Comparison of ENCODE assay signal across 1 cellular context in the genomic region with DNA sequence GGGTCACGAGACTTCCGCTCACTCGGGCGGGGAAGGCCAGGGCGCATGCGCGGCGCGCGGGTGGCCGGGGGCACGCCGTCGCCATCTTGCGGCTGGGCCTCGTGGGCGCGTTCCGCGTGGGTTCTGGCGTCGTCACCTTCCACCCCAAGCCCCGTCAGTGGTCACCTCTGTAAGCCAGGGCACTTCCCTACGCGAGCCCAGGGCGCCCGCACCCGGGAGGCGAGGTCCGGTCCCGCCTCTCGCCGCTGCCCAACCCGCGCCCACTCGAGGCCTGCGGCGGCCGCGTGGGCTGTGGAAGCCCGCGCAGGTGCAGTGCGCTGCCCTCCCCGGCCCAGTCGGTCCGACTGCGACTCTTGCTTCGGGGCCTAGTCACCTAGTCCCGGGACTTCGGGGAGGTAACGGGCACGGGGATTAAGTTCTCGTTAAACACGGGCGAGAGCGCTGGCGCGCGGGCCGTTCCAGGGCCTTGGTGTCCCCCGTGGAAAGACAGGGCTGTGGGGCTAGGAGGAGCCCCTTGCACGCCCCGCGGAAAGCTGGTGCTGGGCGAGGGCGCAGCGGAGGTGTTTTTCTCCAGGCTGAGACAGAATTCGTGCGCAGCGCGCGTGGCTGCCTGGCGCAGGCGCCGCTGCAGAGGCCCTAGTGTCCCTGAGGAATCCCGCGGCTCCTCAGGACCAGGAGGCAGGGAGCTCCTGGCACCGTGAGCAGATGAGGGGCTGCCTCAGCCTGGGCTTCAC.
TF ChIP-seq lines count a peak whose summit lies in the region.

No MANE protein-coding gene starts in this region.

TF ChIP-seq in HEK293, 187 proteins besides CTCF, POLR2A, EP300 and RAD21 (continued from another document and continues in another):
- TF ChIP-seq, protein P1, sequence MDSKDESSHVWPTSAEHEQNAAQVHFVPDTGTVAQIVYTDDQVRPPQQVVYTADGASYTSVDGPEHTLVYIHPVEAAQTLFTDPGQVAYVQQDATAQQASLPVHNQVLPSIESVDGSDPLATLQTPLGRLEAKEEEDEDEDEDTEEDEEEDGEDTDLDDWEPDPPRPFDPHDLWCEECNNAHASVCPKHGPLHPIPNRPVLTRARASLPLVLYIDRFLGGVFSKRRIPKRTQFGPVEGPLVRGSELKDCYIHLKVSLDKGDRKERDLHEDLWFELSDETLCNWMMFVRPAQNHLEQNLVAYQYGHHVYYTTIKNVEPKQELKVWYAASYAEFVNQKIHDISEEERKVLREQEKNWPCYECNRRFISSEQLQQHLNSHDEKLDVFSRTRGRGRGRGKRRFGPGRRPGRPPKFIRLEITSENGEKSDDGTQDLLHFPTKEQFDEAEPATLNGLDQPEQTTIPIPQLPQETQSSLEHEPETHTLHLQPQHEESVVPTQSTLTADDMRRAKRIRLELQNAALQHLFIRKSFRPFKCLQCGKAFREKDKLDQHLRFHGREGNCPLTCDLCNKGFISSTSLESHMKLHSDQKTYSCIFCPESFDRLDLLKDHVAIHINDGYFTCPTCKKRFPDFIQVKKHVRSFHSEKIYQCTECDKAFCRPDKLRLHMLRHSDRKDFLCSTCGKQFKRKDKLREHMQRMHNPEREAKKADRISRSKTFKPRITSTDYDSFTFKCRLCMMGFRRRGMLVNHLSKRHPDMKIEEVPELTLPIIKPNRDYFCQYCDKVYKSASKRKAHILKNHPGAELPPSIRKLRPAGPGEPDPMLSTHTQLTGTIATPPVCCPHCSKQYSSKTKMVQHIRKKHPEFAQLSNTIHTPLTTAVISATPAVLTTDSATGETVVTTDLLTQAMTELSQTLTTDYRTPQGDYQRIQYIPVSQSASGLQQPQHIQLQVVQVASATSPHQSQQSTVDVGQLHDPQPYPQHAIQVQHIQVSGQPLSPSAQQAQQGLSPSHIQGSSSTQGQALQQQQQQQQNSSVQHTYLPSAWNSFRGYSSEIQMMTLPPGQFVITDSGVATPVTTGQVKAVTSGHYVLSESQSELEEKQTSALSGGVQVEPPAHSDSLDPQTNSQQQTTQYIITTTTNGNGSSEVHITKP (tag by site-specific recombination; IDR thresholded peaks at IDR 0.05): no peak
- TF ChIP-seq ZEB2 (tag by site-specific recombination; IDR thresholded peaks at IDR 0.05) (peak; percentile 51; the same call in 1 of the 2 replicates), ZNF654 (tag by site-specific recombination; IDR thresholded peaks at IDR 0.05; ENCODE audit: low read depth) (no peak), ZSCAN23 (tag by site-specific recombination; IDR thresholded peaks at IDR 0.05) (peak; percentile 49; the same call in 1 of the 2 replicates), ZNF596 (tag by site-specific recombination; IDR thresholded peaks at IDR 0.05) (peak; percentile 23; the same call in 1 of the 2 replicates), ZIC2 (tag by site-specific recombination; IDR thresholded peaks at IDR 0.05) (no peak), ZNF707 (tag by site-specific recombination; IDR thresholded peaks at IDR 0.05) (no peak), YY1 (tag by site-specific recombination; IDR thresholded peaks at IDR 0.05) (peak; percentile 95), ZNF610 (tag by site-specific recombination; IDR thresholded peaks at IDR 0.05; ENCODE audit: borderline replicate concordance) (no peak), KLF10 (tag by site-specific recombination; IDR thresholded peaks at IDR 0.05) (peak; percentile 82), ZNF423 (tag by site-specific recombination; IDR thresholded peaks at IDR 0.05) (no peak), ZNF585B (tag by site-specific recombination; IDR thresholded peaks at IDR 0.05) (no peak), TRIM28 (IDR thresholded peaks at IDR 0.05; ENCODE audit: borderline replicate concordance, low read length) (peak; percentile 13; the same call in 1 of the 2 replicates), ZNF76 (tag by site-specific recombination; IDR thresholded peaks at IDR 0.05; ENCODE audit: borderline replicate concordance, low read depth) (peak; percentile 77), ZNF221 (tag by site-specific recombination; IDR thresholded peaks at IDR 0.05; ENCODE audit: borderline replicate concordance) (no peak), KLF8 (tag by site-specific recombination; IDR thresholded peaks at IDR 0.05) (peak; percentile 79), TCF7L2 (IDR thresholded peaks at IDR 0.05; ENCODE audit: borderline replicate concordance, low read depth, low read length) (no peak), ZFHX2 (tag by site-specific recombination; conservative IDR thresholded peaks at IDR 0.05) (peak; percentile 97), ZNF391 (tag by site-specific recombination; IDR thresholded peaks at IDR 0.05; ENCODE audit: borderline replicate concordance, low read depth) (peak; percentile 78), BCL11B (tag by site-specific recombination; IDR thresholded peaks at IDR 0.05; ENCODE audit: low read depth) (peak; percentile 24; the same call in 1 of the 2 replicates), ZNF354C (tag by site-specific recombination; IDR thresholded peaks at IDR 0.05; ENCODE audit: borderline replicate concordance, low read depth) (no peak), KLF9 (tag by site-specific recombination; IDR thresholded peaks at IDR 0.05; ENCODE audit: low read depth) (peak; percentile 28), ZNF416 (tag by site-specific recombination; IDR thresholded peaks at IDR 0.05) (no peak), ZNF747 (tag by site-specific recombination; IDR thresholded peaks at IDR 0.05) (no peak), ZNF501 (tag by site-specific recombination; IDR thresholded peaks at IDR 0.05) (no peak), SP2 (tag by site-specific recombination; IDR thresholded peaks at IDR 0.05) (peak; percentile 73; the same call in 1 of the 2 replicates)
- TF ChIP-seq, protein P2, sequence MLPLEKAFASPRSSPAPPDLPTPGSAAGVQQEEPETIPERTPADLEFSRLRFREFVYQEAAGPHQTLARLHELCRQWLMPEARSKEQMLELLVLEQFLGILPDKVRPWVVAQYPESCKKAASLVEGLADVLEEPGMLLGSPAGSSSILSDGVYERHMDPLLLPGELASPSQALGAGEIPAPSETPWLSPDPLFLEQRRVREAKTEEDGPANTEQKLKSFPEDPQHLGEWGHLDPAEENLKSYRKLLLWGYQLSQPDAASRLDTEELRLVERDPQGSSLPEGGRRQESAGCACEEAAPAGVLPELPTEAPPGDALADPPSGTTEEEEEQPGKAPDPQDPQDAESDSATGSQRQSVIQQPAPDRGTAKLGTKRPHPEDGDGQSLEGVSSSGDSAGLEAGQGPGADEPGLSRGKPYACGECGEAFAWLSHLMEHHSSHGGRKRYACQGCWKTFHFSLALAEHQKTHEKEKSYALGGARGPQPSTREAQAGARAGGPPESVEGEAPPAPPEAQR (tag by site-specific recombination; IDR thresholded peaks at IDR 0.05): peak; percentile 73; the same call in 1 of the 2 replicates
- TF ChIP-seq, protein P3, sequence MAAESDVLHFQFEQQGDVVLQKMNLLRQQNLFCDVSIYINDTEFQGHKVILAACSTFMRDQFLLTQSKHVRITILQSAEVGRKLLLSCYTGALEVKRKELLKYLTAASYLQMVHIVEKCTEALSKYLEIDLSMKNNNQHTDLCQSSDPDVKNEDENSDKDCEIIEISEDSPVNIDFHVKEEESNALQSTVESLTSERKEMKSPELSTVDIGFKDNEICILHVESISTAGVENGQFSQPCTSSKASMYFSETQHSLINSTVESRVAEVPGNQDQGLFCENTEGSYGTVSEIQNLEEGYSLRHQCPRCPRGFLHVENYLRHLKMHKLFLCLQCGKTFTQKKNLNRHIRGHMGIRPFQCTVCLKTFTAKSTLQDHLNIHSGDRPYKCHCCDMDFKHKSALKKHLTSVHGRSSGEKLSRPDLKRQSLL (tag by site-specific recombination; IDR thresholded peaks at IDR 0.05): no peak
- TF ChIP-seq, protein P4, sequence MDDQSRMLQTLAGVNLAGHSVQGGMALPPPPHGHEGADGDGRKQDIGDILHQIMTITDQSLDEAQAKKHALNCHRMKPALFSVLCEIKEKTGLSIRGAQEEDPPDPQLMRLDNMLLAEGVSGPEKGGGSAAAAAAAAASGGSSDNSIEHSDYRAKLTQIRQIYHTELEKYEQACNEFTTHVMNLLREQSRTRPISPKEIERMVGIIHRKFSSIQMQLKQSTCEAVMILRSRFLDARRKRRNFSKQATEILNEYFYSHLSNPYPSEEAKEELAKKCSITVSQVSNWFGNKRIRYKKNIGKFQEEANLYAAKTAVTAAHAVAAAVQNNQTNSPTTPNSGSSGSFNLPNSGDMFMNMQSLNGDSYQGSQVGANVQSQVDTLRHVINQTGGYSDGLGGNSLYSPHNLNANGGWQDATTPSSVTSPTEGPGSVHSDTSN (CRISPR knock-in tag; IDR thresholded peaks at IDR 0.05): peak; percentile 67; the same call in 1 of the 2 replicates
- TF ChIP-seq, protein P5, sequence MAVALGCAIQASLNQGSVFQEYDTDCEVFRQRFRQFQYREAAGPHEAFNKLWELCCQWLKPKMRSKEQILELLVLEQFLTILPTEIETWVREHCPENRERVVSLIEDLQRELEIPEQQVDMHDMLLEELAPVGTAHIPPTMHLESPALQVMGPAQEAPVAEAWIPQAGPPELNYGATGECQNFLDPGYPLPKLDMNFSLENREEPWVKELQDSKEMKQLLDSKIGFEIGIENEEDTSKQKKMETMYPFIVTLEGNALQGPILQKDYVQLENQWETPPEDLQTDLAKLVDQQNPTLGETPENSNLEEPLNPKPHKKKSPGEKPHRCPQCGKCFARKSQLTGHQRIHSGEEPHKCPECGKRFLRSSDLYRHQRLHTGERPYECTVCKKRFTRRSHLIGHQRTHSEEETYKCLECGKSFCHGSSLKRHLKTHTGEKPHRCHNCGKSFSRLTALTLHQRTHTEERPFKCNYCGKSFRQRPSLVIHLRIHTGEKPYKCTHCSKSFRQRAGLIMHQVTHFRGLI (tag by site-specific recombination; IDR thresholded peaks at IDR 0.05): peak; percentile 54
- TF ChIP-seq, protein P6, sequence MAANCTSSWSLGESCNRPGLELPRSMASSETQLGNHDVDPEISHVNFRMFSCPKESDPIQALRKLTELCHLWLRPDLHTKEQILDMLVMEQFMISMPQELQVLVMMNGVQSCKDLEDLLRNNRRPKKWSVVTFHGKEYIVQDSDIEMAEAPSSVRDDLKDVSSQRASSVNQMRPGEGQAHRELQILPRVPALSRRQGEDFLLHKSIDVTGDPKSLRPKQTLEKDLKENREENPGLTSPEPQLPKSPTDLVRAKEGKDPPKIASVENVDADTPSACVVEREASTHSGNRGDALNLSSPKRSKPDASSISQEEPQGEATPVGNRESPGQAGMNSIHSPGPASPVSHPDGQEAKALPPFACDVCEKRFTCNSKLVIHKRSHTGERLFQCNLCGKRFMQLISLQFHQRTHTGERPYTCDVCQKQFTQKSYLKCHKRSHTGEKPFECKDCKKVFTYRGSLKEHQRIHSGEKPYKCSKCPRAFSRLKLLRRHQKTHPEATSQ (tag by site-specific recombination; IDR thresholded peaks at IDR 0.05): peak; percentile 89; the same call in 1 of the 2 replicates
- TF ChIP-seq, protein P7, sequence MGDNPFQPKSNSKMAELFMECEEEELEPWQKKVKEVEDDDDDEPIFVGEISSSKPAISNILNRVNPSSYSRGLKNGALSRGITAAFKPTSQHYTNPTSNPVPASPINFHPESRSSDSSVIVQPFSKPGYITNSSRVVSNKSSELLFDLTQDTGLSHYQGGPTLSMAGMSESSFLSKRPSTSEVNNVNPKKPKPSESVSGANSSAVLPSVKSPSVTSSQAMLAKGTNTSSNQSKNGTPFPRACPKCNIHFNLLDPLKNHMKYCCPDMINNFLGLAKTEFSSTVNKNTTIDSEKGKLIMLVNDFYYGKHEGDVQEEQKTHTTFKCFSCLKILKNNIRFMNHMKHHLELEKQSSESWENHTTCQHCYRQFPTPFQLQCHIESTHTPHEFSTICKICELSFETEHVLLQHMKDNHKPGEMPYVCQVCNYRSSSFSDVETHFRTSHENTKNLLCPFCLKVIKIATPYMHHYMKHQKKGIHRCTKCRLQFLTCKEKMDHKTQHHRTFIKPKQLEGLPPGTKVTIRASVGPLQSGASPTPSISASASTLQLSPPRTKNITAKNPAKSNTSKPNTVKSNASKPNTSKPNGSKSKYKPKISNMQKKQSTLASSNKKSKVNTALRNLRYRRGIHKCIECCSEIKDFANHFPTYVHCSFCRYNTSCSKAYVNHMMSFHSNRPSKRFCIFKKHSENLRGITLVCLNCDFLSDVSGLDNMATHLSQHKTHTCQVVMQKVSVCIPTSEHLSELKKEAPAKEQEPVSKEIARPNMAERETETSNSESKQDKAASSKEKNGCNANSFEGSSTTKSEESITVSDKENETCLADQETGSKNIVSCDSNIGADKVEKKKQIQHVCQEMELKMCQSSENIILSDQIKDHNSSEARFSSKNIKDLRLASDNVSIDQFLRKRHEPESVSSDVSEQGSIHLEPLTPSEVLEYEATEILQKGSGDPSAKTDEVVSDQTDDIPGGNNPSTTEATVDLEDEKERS (tag by site-specific recombination; IDR thresholded peaks at IDR 0.05): no peak
- TF ChIP-seq, protein P8, sequence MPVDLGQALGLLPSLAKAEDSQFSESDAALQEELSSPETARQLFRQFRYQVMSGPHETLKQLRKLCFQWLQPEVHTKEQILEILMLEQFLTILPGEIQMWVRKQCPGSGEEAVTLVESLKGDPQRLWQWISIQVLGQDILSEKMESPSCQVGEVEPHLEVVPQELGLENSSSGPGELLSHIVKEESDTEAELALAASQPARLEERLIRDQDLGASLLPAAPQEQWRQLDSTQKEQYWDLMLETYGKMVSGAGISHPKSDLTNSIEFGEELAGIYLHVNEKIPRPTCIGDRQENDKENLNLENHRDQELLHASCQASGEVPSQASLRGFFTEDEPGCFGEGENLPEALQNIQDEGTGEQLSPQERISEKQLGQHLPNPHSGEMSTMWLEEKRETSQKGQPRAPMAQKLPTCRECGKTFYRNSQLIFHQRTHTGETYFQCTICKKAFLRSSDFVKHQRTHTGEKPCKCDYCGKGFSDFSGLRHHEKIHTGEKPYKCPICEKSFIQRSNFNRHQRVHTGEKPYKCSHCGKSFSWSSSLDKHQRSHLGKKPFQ (tag by site-specific recombination; IDR thresholded peaks at IDR 0.05): no peak
- TF ChIP-seq, protein P9, sequence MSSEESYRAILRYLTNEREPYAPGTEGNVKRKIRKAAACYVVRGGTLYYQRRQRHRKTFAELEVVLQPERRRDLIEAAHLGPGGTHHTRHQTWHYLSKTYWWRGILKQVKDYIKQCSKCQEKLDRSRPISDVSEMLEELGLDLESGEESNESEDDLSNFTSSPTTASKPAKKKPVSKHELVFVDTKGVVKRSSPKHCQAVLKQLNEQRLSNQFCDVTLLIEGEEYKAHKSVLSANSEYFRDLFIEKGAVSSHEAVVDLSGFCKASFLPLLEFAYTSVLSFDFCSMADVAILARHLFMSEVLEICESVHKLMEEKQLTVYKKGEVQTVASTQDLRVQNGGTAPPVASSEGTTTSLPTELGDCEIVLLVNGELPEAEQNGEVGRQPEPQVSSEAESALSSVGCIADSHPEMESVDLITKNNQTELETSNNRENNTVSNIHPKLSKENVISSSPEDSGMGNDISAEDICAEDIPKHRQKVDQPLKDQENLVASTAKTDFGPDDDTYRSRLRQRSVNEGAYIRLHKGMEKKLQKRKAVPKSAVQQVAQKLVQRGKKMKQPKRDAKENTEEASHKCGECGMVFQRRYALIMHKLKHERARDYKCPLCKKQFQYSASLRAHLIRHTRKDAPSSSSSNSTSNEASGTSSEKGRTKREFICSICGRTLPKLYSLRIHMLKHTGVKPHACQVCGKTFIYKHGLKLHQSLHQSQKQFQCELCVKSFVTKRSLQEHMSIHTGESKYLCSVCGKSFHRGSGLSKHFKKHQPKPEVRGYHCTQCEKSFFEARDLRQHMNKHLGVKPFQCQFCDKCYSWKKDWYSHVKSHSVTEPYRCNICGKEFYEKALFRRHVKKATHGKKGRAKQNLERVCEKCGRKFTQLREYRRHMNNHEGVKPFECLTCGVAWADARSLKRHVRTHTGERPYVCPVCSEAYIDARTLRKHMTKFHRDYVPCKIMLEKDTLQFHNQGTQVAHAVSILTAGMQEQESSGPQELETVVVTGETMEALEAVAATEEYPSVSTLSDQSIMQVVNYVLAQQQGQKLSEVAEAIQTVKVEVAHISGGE (tag by site-specific recombination; conservative IDR thresholded peaks at IDR 0.05; ENCODE audit: low read depth): peak; percentile 53; the same call in 1 of the 2 replicates
